In the genomic region with DNA sequence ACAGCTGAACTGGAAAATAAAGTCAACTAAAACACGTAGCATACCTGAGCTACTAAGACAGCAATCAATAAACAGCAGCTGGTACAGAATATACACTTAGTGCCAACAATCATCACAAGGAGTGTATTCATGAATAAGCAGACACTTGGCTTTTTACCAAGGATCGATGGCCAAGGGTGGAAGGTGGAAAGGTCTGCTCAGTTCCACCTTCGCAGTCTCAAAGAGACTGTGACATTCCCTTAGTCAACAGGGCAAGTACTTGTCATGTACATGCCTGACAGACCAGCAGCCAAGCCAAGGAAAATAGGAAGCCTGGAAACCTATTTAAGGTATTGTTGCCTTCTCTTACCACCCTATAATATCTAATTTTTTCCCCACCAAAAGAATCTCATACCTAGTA, we compare ENCODE assay signal across 24 cellular contexts. TPM values are rescaled to one million over a fixed set of nuclear protein-coding genes. Genes with fewer than 3 reads are reported as not detected.
DNase-seq lines count a peak whose midpoint lies in the region; ATAC-seq and TF ChIP-seq lines count a peak whose summit lies in the region.
"Had no signal": no experiment of that assay in that cellular context is flagged by ENCODE, and none has a peak within 500 bp of the region (broad histone marks: within the 10 kb centered on the region; RNA-seq: fewer than 3 reads in every experiment).

No MANE protein-coding gene starts in this region.

- ATAC-seq in activated CD8-positive, alpha-beta T cell treated with anti-CD3 and anti-CD28 coated beads for 36 hours = no peak
- ATAC-seq in activated CD8-positive, alpha-beta T cell treated with anti-CD3 and anti-CD28 coated beads, Interleukin-2, amount 10 ng/mL, durations not matched to agents 7 days and 5 days = no peak
- ATAC-seq in DND-41 (ENCODE audit: insufficient read depth, low read depth) = no peak
- no peak for ATAC-seq in T-cell (replicated peaks in 1 of 4)
- no peak for ATAC-seq in naive thymus-derived CD4-positive, alpha-beta T cell
- ATAC-seq in stimulated activated naive B cell treated with anti-CD40 and anti-IgM and Interleukin-4, amounts not matched to agents 10 μg/mL and 1 μg/mL and 100 μg/mL, for 72 hours (replicated peaks) = no peak
- ATAC-seq: A549; activated CD4-positive, alpha-beta T cell treated with anti-CD3 and anti-CD28 coated beads for 36 hours; activated CD8-positive, alpha-beta memory T cell treated with anti-CD3 and anti-CD28 coated beads, Interleukin-2, amount 10 ng/mL, durations not matched to agents 7 days and 5 days; left colon; natural killer cell treated with Interleukin-12 subunit alpha and Interleukin-12 subunit beta and Interleukin-15 and Interleukin-18, amount 100 ng/mL, for 72 hours; right cardiac atrium had no signal

- H3K4me3 Mint-ChIP-seq in activated CD8-positive, alpha-beta T cell treated with anti-CD3 and anti-CD28 coated beads for 36 hours = no peak overlapping the region
- H3K4me3 Mint-ChIP-seq in activated CD8-positive, alpha-beta T cell treated with anti-CD3 and anti-CD28 coated beads, Interleukin-2, amount 10 ng/mL, durations not matched to agents 7 days and 5 days = no peak overlapping the region
- no peak overlapping the region for H3K4me3 Mint-ChIP-seq in T-cell
- no peak overlapping the region for H3K4me3 Mint-ChIP-seq in naive thymus-derived CD4-positive, alpha-beta T cell
- no peak overlapping the region for H3K4me3 Mint-ChIP-seq in stimulated activated naive B cell treated with anti-CD40 and anti-IgM and Interleukin-4, amounts not matched to agents 10 μg/mL and 1 μg/mL and 100 μg/mL, for 72 hours
- H3K4me3 Mint-ChIP-seq: activated CD4-positive, alpha-beta T cell treated with anti-CD3 and anti-CD28 coated beads for 36 hours; activated CD8-positive, alpha-beta memory T cell treated with anti-CD3 and anti-CD28 coated beads, Interleukin-2, amount 10 ng/mL, durations not matched to agents 7 days and 5 days; B cell; H9; natural killer cell treated with Interleukin-12 subunit alpha and Interleukin-12 subunit beta and Interleukin-15 and Interleukin-18, amount 100 ng/mL, for 72 hours; T-helper 1 cell treated with Interleukin-12 subunit alpha and Interleukin-12 subunit beta and Interleukin-4 antibody, amounts not matched to agents 30 μg/mL and 1 μg/mL, for 36 hours had no signal

- no peak for TF ChIP-seq EP300 in esophagus muscularis mucosa (IDR thresholded peaks at IDR 0.05)

- H3K9ac ChIP-seq in DND-41 (ENCODE audit: low read depth, low read length) = no peak overlapping the region

- POLR2A ChIA-PET in activated CD8-positive, alpha-beta T cell treated with anti-CD3 and anti-CD28 coated beads for 36 hours (lab: Charles Lee) = no interaction called here
- POLR2A ChIA-PET in activated CD8-positive, alpha-beta T cell treated with anti-CD3 and anti-CD28 coated beads, Interleukin-2, amount 10 ng/mL, durations not matched to agents 7 days and 5 days (lab: Charles Lee) = no interaction called here
- POLR2A ChIA-PET in T-cell (lab: Charles Lee) = no interaction called here
- POLR2A ChIA-PET in naive thymus-derived CD4-positive, alpha-beta T cell (lab: Charles Lee) = interaction anchor here (1.0 to 1.8 kb wide), 3 partner anchors 52 to 70 kb away, joined by 3 to 6 read pairs (median 4); no protein-coding TSS in a partner anchor

- H3K27ac Mint-ChIP-seq in activated CD8-positive, alpha-beta T cell treated with anti-CD3 and anti-CD28 coated beads for 36 hours = peak overlapping the region; percentile 24
- H3K27ac Mint-ChIP-seq in activated CD8-positive, alpha-beta T cell treated with anti-CD3 and anti-CD28 coated beads, Interleukin-2, amount 10 ng/mL, durations not matched to agents 7 days and 5 days = no peak overlapping the region
- H3K27ac Mint-ChIP-seq in T-cell = peak overlapping the region; percentile 63 to 82
- H3K27ac Mint-ChIP-seq in naive thymus-derived CD4-positive, alpha-beta T cell = peak overlapping the region in 8 of 9 donors; percentile 9 to 81 (median 56)
- no peak overlapping the region for H3K27ac Mint-ChIP-seq in stimulated activated naive B cell treated with anti-CD40 and anti-IgM and Interleukin-4, amounts not matched to agents 10 μg/mL and 1 μg/mL and 100 μg/mL, for 72 hours
- H3K27ac Mint-ChIP-seq: activated CD4-positive, alpha-beta T cell treated with anti-CD3 and anti-CD28 coated beads for 36 hours; B cell; T-helper 1 cell treated with Interleukin-12 subunit alpha and Interleukin-12 subunit beta and Interleukin-4 antibody, amounts not matched to agents 30 μg/mL and 1 μg/mL, for 36 hours had no signal

- H2AFZ ChIP-seq in DND-41 (ENCODE audit: low read depth, low read length) = no peak overlapping the region

- H3K9me3 Mint-ChIP-seq in activated CD8-positive, alpha-beta T cell treated with anti-CD3 and anti-CD28 coated beads for 36 hours = no peaks in the 10 kb centered on the region
- no peaks in the 10 kb centered on the region for H3K9me3 Mint-ChIP-seq in activated CD8-positive, alpha-beta T cell treated with anti-CD3 and anti-CD28 coated beads, Interleukin-2, amount 10 ng/mL, durations not matched to agents 7 days and 5 days (ENCODE audit: insufficient read depth)
- no peaks in the 10 kb centered on the region for H3K9me3 Mint-ChIP-seq in T-cell
- H3K9me3 Mint-ChIP-seq in naive thymus-derived CD4-positive, alpha-beta T cell = no peaks in the 10 kb centered on the region
- no peaks in the 10 kb centered on the region for H3K9me3 Mint-ChIP-seq in stimulated activated naive B cell treated with anti-CD40 and anti-IgM and Interleukin-4, amounts not matched to agents 10 μg/mL and 1 μg/mL and 100 μg/mL, for 72 hours
- H3K9me3 Mint-ChIP-seq: H9; natural killer cell treated with Interleukin-12 subunit alpha and Interleukin-12 subunit beta and Interleukin-15 and Interleukin-18, amount 100 ng/mL, for 72 hours; T-helper 1 cell treated with Interleukin-12 subunit alpha and Interleukin-12 subunit beta and Interleukin-4 antibody, amounts not matched to agents 30 μg/mL and 1 μg/mL, for 36 hours had no signal

- peaks cover 12% of the 10 kb centered on the region; the same call in 1 of the 2 replicates for H4K20me1 ChIP-seq in DND-41 (ENCODE audit: insufficient read depth, low read length)

- no peaks in the 10 kb centered on the region for H3K27me3 ChIP-seq in DND-41 (ENCODE audit: insufficient read depth, low read length, poor library complexity)
- no peaks in the 10 kb centered on the region for H3K27me3 ChIP-seq in naive thymus-derived CD4-positive, alpha-beta T cell (ENCODE audit: control insufficient read depth in 2 of 2, insufficient read depth in 2 of 2, low read length in 2 of 2)
- H3K27me3 ChIP-seq in esophagus muscularis mucosa = no peaks in the 10 kb centered on the region
- H3K27me3 ChIP-seq: upper lobe of left lung had no signal

- WGBS in esophagus muscularis mucosa = 91% methylated on average over 3 of the region's 3 CpGs

- peaks cover 81% of the 10 kb centered on the region for H3K79me2 ChIP-seq in DND-41 (ENCODE audit: insufficient read depth, low read length)

- peaks cover 66% of the 10 kb centered on the region for H3K36me3 ChIP-seq in DND-41 (ENCODE audit: insufficient read depth, low read length)
- peaks cover 5 to 20% (median 7%) of the 10 kb centered on the region in 3 experiments for H3K36me3 ChIP-seq in naive thymus-derived CD4-positive, alpha-beta T cell (ENCODE audit: control insufficient read depth in 2 of 3, insufficient read depth in 3 of 3, low read length in 3 of 3)
- peaks cover 6 to 59% (median 30%) of the 10 kb centered on the region in 4 donors for H3K36me3 ChIP-seq in esophagus muscularis mucosa

- H3K27ac ChIP-seq in DND-41 (ENCODE audit: low read length) = 0 out of 2 replicates have a peak overlapping the region, but pooled peaks have one; percentile 12
- no peak overlapping the region for H3K27ac ChIP-seq in naive thymus-derived CD4-positive, alpha-beta T cell (ENCODE audit: low read depth, low read length)
- no peak overlapping the region for H3K27ac ChIP-seq in esophagus muscularis mucosa (replicated peaks in 1 of 4)
- H3K27ac ChIP-seq: A549, upper lobe of left lung had no signal

- CTCF ChIA-PET in activated CD8-positive, alpha-beta T cell treated with anti-CD3 and anti-CD28 coated beads for 36 hours (lab: Charles Lee) = no interaction called here
- CTCF ChIA-PET in activated CD8-positive, alpha-beta T cell treated with anti-CD3 and anti-CD28 coated beads, Interleukin-2, amount 10 ng/mL, durations not matched to agents 7 days and 5 days (lab: Charles Lee) = no interaction called here
- CTCF ChIA-PET in T-cell (lab: Charles Lee) = no interaction called here
- CTCF ChIA-PET in naive thymus-derived CD4-positive, alpha-beta T cell (lab: Charles Lee) = interaction anchor here (0.6 kb wide), 2 partner anchors 93 to 118 kb away, joined by 3 to 8 read pairs; no protein-coding TSS in a partner anchor

- DNase-seq in activated CD8-positive, alpha-beta T cell treated with anti-CD3 and anti-CD28 coated beads for 36 hours = no peak
- no peak for DNase-seq in activated CD8-positive, alpha-beta T cell treated with anti-CD3 and anti-CD28 coated beads, Interleukin-2, amount 10 ng/mL, durations not matched to agents 7 days and 5 days
- DNase-seq in DND-41 (no peak), T-cell (no peak), esophagus muscularis mucosa (ENCODE audit: extremely low spot score) (no peak)
- DNase-seq in naive thymus-derived CD4-positive, alpha-beta T cell = no peak
- DNase-seq in stimulated activated naive B cell treated with anti-CD40 and anti-IgM and Interleukin-4, amounts not matched to agents 10 μg/mL and 1 μg/mL and 100 μg/mL, for 72 hours = no peak
- no peak for DNase-seq in stimulated activated CD4-positive, alpha-beta T cell treated with anti-CD3 and anti-CD28 coated beads, Interleukin-12 subunit alpha, Interleukin-12 subunit beta, amount 100 ng/mL, for 4 hours
- DNase-seq: activated CD4-positive, alpha-beta T cell treated with anti-CD3 and anti-CD28 coated beads for 36 hours; activated CD8-positive, alpha-beta memory T cell treated with anti-CD3 and anti-CD28 coated beads, Interleukin-2, amount 10 ng/mL, durations not matched to agents 7 days and 5 days; cortex of kidney; glutamatergic neuron; H9; left colon; MM.1S; NCI-H187 treated with DMSO at 0.1 percent for 48 hours; NCI-H510A treated with DMSO at 0.1 percent for 48 hours; right cardiac atrium; stimulated activated CD4-positive, alpha-beta T cell treated with anti-CD3 and anti-CD28 coated beads, Interleukin-15, amount 100 ng/mL, for 24 hours; upper lobe of left lung had no signal

- peaks cover 61% of the 10 kb centered on the region for H3K4me1 Mint-ChIP-seq in activated CD8-positive, alpha-beta T cell treated with anti-CD3 and anti-CD28 coated beads for 36 hours (ENCODE audit: low read depth)
- H3K4me1 Mint-ChIP-seq in activated CD8-positive, alpha-beta T cell treated with anti-CD3 and anti-CD28 coated beads, Interleukin-2, amount 10 ng/mL, durations not matched to agents 7 days and 5 days (ENCODE audit: low read depth) = peaks cover 15% of the 10 kb centered on the region
- H3K4me1 Mint-ChIP-seq in T-cell = peaks cover 62 to 66% (median 63%) of the 10 kb centered on the region in 3 donors
- H3K4me1 Mint-ChIP-seq in naive thymus-derived CD4-positive, alpha-beta T cell = peaks cover 24 to 84% (median 70%) of the 10 kb centered on the region in 7 donors
- peaks cover 7 to 23% of the 10 kb centered on the region in 2 donors for H3K4me1 Mint-ChIP-seq in stimulated activated naive B cell treated with anti-CD40 and anti-IgM and Interleukin-4, amounts not matched to agents 10 μg/mL and 1 μg/mL and 100 μg/mL, for 72 hours
- H3K4me1 Mint-ChIP-seq: H9 had no signal

- no peaks in the 10 kb centered on the region for H3K4me1 ChIP-seq in DND-41 (ENCODE audit: insufficient read depth, low read length)
- H3K4me1 ChIP-seq in naive thymus-derived CD4-positive, alpha-beta T cell (ENCODE audit: control insufficient read depth in 2 of 2, insufficient read depth in 2 of 2, low read length in 2 of 2) = peaks cover 7 to 10% of the 10 kb centered on the region in 2 donors
- peaks cover 0 to 5% (median 2%) of the 10 kb centered on the region in 4 donors for H3K4me1 ChIP-seq in esophagus muscularis mucosa
- H3K4me1 ChIP-seq: A549, upper lobe of left lung had no signal

- H3K4me2 ChIP-seq in DND-41 (ENCODE audit: insufficient read depth, low read length) = no peak overlapping the region
- H3K4me2 ChIP-seq: A549 had no signal

- no peak for TF ChIP-seq POLR2A in esophagus muscularis mucosa (IDR thresholded peaks at IDR 0.05; ENCODE audit: low read depth)

- no peaks in the 10 kb centered on the region for H3K27me3 Mint-ChIP-seq in activated CD8-positive, alpha-beta T cell treated with anti-CD3 and anti-CD28 coated beads for 36 hours
- no peaks in the 10 kb centered on the region for H3K27me3 Mint-ChIP-seq in activated CD8-positive, alpha-beta T cell treated with anti-CD3 and anti-CD28 coated beads, Interleukin-2, amount 10 ng/mL, durations not matched to agents 7 days and 5 days (ENCODE audit: low read depth)
- H3K27me3 Mint-ChIP-seq in T-cell = no peaks in the 10 kb centered on the region
- H3K27me3 Mint-ChIP-seq in naive thymus-derived CD4-positive, alpha-beta T cell = no peaks in the 10 kb centered on the region
- no peaks in the 10 kb centered on the region for H3K27me3 Mint-ChIP-seq in stimulated activated naive B cell treated with anti-CD40 and anti-IgM and Interleukin-4, amounts not matched to agents 10 μg/mL and 1 μg/mL and 100 μg/mL, for 72 hours
- H3K27me3 Mint-ChIP-seq: activated CD4-positive, alpha-beta T cell treated with anti-CD3 and anti-CD28 coated beads for 36 hours; activated CD8-positive, alpha-beta memory T cell treated with anti-CD3 and anti-CD28 coated beads, Interleukin-2, amount 10 ng/mL, durations not matched to agents 7 days and 5 days; B cell; natural killer cell treated with Interleukin-12 subunit alpha and Interleukin-12 subunit beta and Interleukin-15 and Interleukin-18, amount 100 ng/mL, for 72 hours had no signal

- peaks cover 61% of the 10 kb centered on the region for H3K36me3 Mint-ChIP-seq in activated CD8-positive, alpha-beta T cell treated with anti-CD3 and anti-CD28 coated beads for 36 hours (ENCODE audit: low read depth)
- peaks cover 48% of the 10 kb centered on the region for H3K36me3 Mint-ChIP-seq in activated CD8-positive, alpha-beta T cell treated with anti-CD3 and anti-CD28 coated beads, Interleukin-2, amount 10 ng/mL, durations not matched to agents 7 days and 5 days (ENCODE audit: low read depth)
- H3K36me3 Mint-ChIP-seq in T-cell = peaks cover 52% of the 10 kb centered on the region
- peaks cover 0 to 47% (median 26%) of the 10 kb centered on the region in 5 donors for H3K36me3 Mint-ChIP-seq in naive thymus-derived CD4-positive, alpha-beta T cell
- peaks cover 26 to 37% of the 10 kb centered on the region in 2 donors for H3K36me3 Mint-ChIP-seq in stimulated activated naive B cell treated with anti-CD40 and anti-IgM and Interleukin-4, amounts not matched to agents 10 μg/mL and 1 μg/mL and 100 μg/mL, for 72 hours

- no peaks in the 10 kb centered on the region for H3K9me3 ChIP-seq in DND-41 (ENCODE audit: insufficient read depth, low read length, severe bottlenecking)
- no peaks in the 10 kb centered on the region for H3K9me3 ChIP-seq in naive thymus-derived CD4-positive, alpha-beta T cell (ENCODE audit: control insufficient read depth in 2 of 3, low read length in 3 of 3)
- no peaks in the 10 kb centered on the region for H3K9me3 ChIP-seq in esophagus muscularis mucosa
- H3K9me3 ChIP-seq: A549, upper lobe of left lung had no signal

- intact Hi-C loops in activated CD8-positive, alpha-beta T cell treated with anti-CD3 and anti-CD28 coated beads for 36 hours (cut with micrococcal nuclease) = no loop called here
- intact Hi-C loops in naive thymus-derived CD4-positive, alpha-beta T cell (cut with micrococcal nuclease) = loop anchor here (2.0 to 5.0 kb wide), 2 partner anchors 14 to 149 kb away; partner anchors contain the start of gene MYB (in 1 of the 2)
- intact Hi-C loops in esophagus muscularis mucosa (cut with DNase I) = no loop called here

- H3K4me3 ChIP-seq in DND-41 (ENCODE audit: low read depth in 1 of 2, low read length in 2 of 2) = no peak overlapping the region
- H3K4me3 ChIP-seq in naive thymus-derived CD4-positive, alpha-beta T cell (ENCODE audit: low read length) = no peak overlapping the region
- no peak overlapping the region for H3K4me3 ChIP-seq in esophagus muscularis mucosa
- H3K4me3 ChIP-seq: A549, upper lobe of left lung had no signal

- no peak for TF ChIP-seq CTCF in activated CD8-positive, alpha-beta T cell treated with anti-CD3 and anti-CD28 coated beads for 36 hours (IDR thresholded peaks at IDR 0.05)
- TF ChIP-seq CTCF in DND-41 (IDR thresholded peaks at IDR 0.05; ENCODE audit: borderline replicate concordance, extremely low read depth, low read length, poor library complexity, severe bottlenecking) (no peak), esophagus muscularis mucosa (IDR thresholded peaks at IDR 0.05) (no peak)

RNA-seq across cellular contexts. Expression of gene HBS1L, which starts 21.4 kb away (rescaled TPM):
- 100 to 1,000 TPM; 146 to 147 TPM for total RNA-seq in activated CD8-positive, alpha-beta T cell treated with anti-CD3 and anti-CD28 coated beads for 36 hours
- 10 to 100 TPM; 72.8 to 77.5 TPM for total RNA-seq in activated CD8-positive, alpha-beta T cell treated with anti-CD3 and anti-CD28 coated beads, Interleukin-2, amount 10 ng/mL, durations not matched to agents 7 days and 5 days
- 100 to 1,000 TPM in 1 of 5 donors, 10 to 100 TPM in 4; 51.4 to 112 (median 69.7) TPM for total RNA-seq in T-cell
- 100 to 1,000 TPM in 1 of 5 experiments, 10 to 100 TPM in 4; 70.0 to 112 (median 83.1) TPM for total RNA-seq in naive thymus-derived CD4-positive, alpha-beta T cell
- 10 to 100 TPM; 61.4 to 70.5 TPM for polyA plus RNA-seq in naive thymus-derived CD4-positive, alpha-beta T cell
- 10 to 100 TPM; 52.0 to 81.4 (median 58.2) TPM for total RNA-seq in esophagus muscularis mucosa

Comparison
In these comparisons a context has a peak if more than half of its experiments do, and no peak if none do; other contexts are left out.
1. H3K27ac Mint-ChIP-seq: peak in activated CD8-positive, alpha-beta T cell treated with anti-CD3 and anti-CD28 coated beads for 36 hours (single experiment), T-cell (2 of 2) and naive thymus-derived CD4-positive, alpha-beta T cell (8 of 9); none in activated CD8-positive, alpha-beta T cell treated with anti-CD3 and anti-CD28 coated beads, Interleukin-2, amount 10 ng/mL, durations not matched to agents 7 days and 5 days (single experiment) and stimulated activated naive B cell treated with anti-CD40 and anti-IgM and Interleukin-4, amounts not matched to agents 10 μg/mL and 1 μg/mL and 100 μg/mL, for 72 hours (single experiment).
2. intact Hi-C loops: an anchor here in naive thymus-derived CD4-positive, alpha-beta T cell (2.0 to 5.0 kb wide); none called in activated CD8-positive, alpha-beta T cell treated with anti-CD3 and anti-CD28 coated beads for 36 hours and esophagus muscularis mucosa.